ENCODE assay signal across 8 cellular contexts in genomic region chr7:30136743-30137485, GRCh38. TPM values are rescaled to one million over a fixed set of nuclear protein-coding genes. Genes with fewer than 3 reads are reported as not detected.
A peak's percentile ranks its signal among the peaks of the same experiment; 100 is the strongest.
DNase-seq lines count a peak whose midpoint lies in the region; ATAC-seq, FAIRE-seq and TF ChIP-seq lines count a peak whose summit lies in the region.
"Had no signal": no experiment of that assay in that cellular context is flagged by ENCODE, and none has a peak within 500 bp of the region (broad histone marks: within the 10 kb centered on the region; RNA-seq: fewer than 3 reads in every experiment).

No MANE protein-coding gene starts in this region.

- H3K27ac ChIP-seq in GM23338 (ENCODE audit: low read depth) (no peak overlapping the region), hepatocyte (no peak overlapping the region), skeletal muscle tissue (ENCODE audit: low read depth, low read length) (peak overlapping the region; percentile 50)

- H2AFZ ChIP-seq in GM23338 (peak overlapping the region; percentile 96; the same call in 1 of the 2 replicates), hepatocyte (peak overlapping the region; percentile 65)

- peak overlapping the region; percentile 95 for H3K4me2 ChIP-seq in GM23338
- H3K4me2 ChIP-seq in hepatocyte = peak overlapping the region; percentile 95

- H3K4me3 ChIP-seq in GM23338 (peak overlapping the region; percentile 89), hepatocyte (no peak overlapping the region), skeletal muscle tissue (ENCODE audit: low read length in 3 of 3) (peak overlapping the region in 2 of 3 donors; percentile 90)

- CTCF ChIA-PET in WTC11 (lab: Charles Lee) = interaction anchor here (1.2 kb wide), 1 partner anchor 27 kb away, joined by 3 read pairs; no protein-coding TSS in a partner anchor

- ATAC-seq in GM23338 (no peak), WTC11 (no peak), GM18867 (IDR thresholded peaks at IDR 0.05; ENCODE audit: unreplicated experiment) (no peak)

- H3K9me3 Mint-ChIP-seq in GM23338 = no peaks in the 10 kb centered on the region
- H3K9me3 Mint-ChIP-seq in WTC11 = no peaks in the 10 kb centered on the region

- H3K27ac Mint-ChIP-seq in GM23338 (no peak overlapping the region), WTC11 (no peak overlapping the region)

- H3K9me2 ChIP-seq in GM23338 (ENCODE audit: insufficient read depth) (no peaks in the 10 kb centered on the region), hepatocyte (replicated peaks; ENCODE audit: insufficient read depth) (no peaks in the 10 kb centered on the region)

- POLR2A ChIA-PET in WTC11 (lab: Charles Lee) = no interaction called here

- H3K36me3 Mint-ChIP-seq in GM23338 (ENCODE audit: low read depth) (no peaks in the 10 kb centered on the region; the same call in 2 of the 3 replicates), WTC11 (no peaks in the 10 kb centered on the region)

- no peaks in the 10 kb centered on the region for H3K9me3 ChIP-seq in hepatocyte (ENCODE audit: low read depth)
- no peaks in the 10 kb centered on the region for H3K9me3 ChIP-seq in skeletal muscle tissue (ENCODE audit: control insufficient read depth in 3 of 3, low read length in 3 of 3)

- no peak for FAIRE-seq in RCC 7860 (lab: Jason Lieb, UNC)

- H3K36me3 ChIP-seq in GM23338 (ENCODE audit: insufficient read depth) (no peaks in the 10 kb centered on the region), hepatocyte (replicated peaks; ENCODE audit: insufficient read depth, low read depth) (no peaks in the 10 kb centered on the region), skeletal muscle tissue (ENCODE audit: control insufficient read depth in 3 of 3, insufficient read depth in 3 of 3, low read length in 3 of 3) (no peaks in the 10 kb centered on the region)

- H3K27me3 Mint-ChIP-seq in GM23338 (ENCODE audit: insufficient read depth, low read depth, poor library complexity) = peaks cover 23% of the 10 kb centered on the region
- H3K27me3 Mint-ChIP-seq in WTC11 (ENCODE audit: low read depth) = peaks cover 47% of the 10 kb centered on the region

- no peaks in the 10 kb centered on the region for H3K4me1 ChIP-seq in GM23338 (ENCODE audit: insufficient read depth)
- peaks cover 4% of the 10 kb centered on the region for H3K4me1 ChIP-seq in hepatocyte (ENCODE audit: insufficient read depth)
- H3K4me1 ChIP-seq in skeletal muscle tissue (ENCODE audit: control insufficient read depth in 3 of 3, insufficient read depth in 3 of 3, low read length in 3 of 3) = peaks cover 14 to 33% (median 19%) of the 10 kb centered on the region in 3 donors

- no peak for DNase-seq in GM23338 (ENCODE audit: low spot score)
- no peak for DNase-seq in WTC11 (ENCODE audit: low spot score)
- no peak for DNase-seq in hepatocyte (ENCODE audit: low spot score)
- DNase-seq in RCC 7860 (ENCODE audit: low spot score) = no peak
- no peak for DNase-seq in epidermal melanocyte (ENCODE audit: insufficient read length, low spot score)
- DNase-seq: T-helper 9 cell had no signal

- H3K4me3 Mint-ChIP-seq in GM23338 (peak overlapping the region; percentile 92), WTC11 (peak overlapping the region; percentile 84)

- TF ChIP-seq CTCF in GM23338 (conservative IDR thresholded peaks at IDR 0.05; ENCODE audit: low read depth in 2 of 2) = no peak
- TF ChIP-seq CTCF in WTC11 (IDR thresholded peaks at IDR 0.05) = no peak
- no peak for TF ChIP-seq CTCF in hepatocyte (IDR thresholded peaks at IDR 0.05; ENCODE audit: poor library complexity)

- H3K79me2 ChIP-seq in GM23338 (replicated peaks; ENCODE audit: insufficient read depth) (0 out of 2 replicates have a peak, but pooled peaks cover 9% of the 10 kb centered on the region), hepatocyte (no peaks in the 10 kb centered on the region)

- WGBS in hepatocyte (ENCODE audit: low lambda C conversion rate, missing lambda C conversion rate) = 93% methylated on average over 7 of the region's 7 CpGs

- H3F3A ChIP-seq in GM23338 (replicated peaks; ENCODE audit: low read depth) = no peaks in the 10 kb centered on the region

- H4K20me1 ChIP-seq in GM23338 (replicated peaks; ENCODE audit: insufficient read depth) (peaks cover 9% of the 10 kb centered on the region), hepatocyte (ENCODE audit: insufficient read depth, poor library complexity, severe bottlenecking) (no peaks in the 10 kb centered on the region)

- H3K27me3 ChIP-seq in GM23338 (ENCODE audit: insufficient read depth) = peaks cover 28% of the 10 kb centered on the region
- H3K27me3 ChIP-seq in hepatocyte = no peaks in the 10 kb centered on the region
- H3K27me3 ChIP-seq in skeletal muscle tissue (ENCODE audit: control insufficient read depth in 3 of 3, insufficient read depth in 3 of 3, low read length in 3 of 3) = no peaks in the 10 kb centered on the region

- H3K4me1 Mint-ChIP-seq in GM23338 (peaks cover 8% of the 10 kb centered on the region), WTC11 (peaks cover 5% of the 10 kb centered on the region)

- peak overlapping the region; percentile 83 to 88 (median 88) for H3K9ac ChIP-seq in skeletal muscle tissue (ENCODE audit: low read depth in 1 of 3, low read length in 3 of 3)

TF ChIP-seq in GM23338, 12 proteins besides CTCF, POLR2A, EP300 and RAD21 (continues in another document):
- no peak for TF ChIP-seq ZNF114 (CRISPR knock-in tag; IDR thresholded peaks at IDR 0.05)

TF ChIP-seq in WTC11, 78 proteins besides CTCF, POLR2A, EP300 and RAD21:
- no peak for TF ChIP-seq RORB (CRISPR knock-in tag; IDR thresholded peaks at IDR 0.05)
- TF ChIP-seq GTF2I (CRISPR knock-in tag; conservative IDR thresholded peaks at IDR 0.05) = peak; percentile 64; the same call in 1 of the 2 replicates

RNA-seq across cellular contexts. Expression of gene MTURN, which starts 2.1 kb away (rescaled TPM):
- 4.7 and 8.7 TPM in 2 replicates for total RNA-seq in GM23338 (2014; rRNA removed; shearing (Covaris generic))
- polyA plus RNA-seq in GM23338 (2016; fragmentation: Nextera tagmentation; extraction: Ambion mirVana) (3.0 and 3.1 TPM in 2 replicates), hepatocyte (4.5 and 7.5 TPM in 2 replicates)
- total RNA-seq in WTC11 (2021) (5.0 to 6.4 TPM (median 5.4 TPM) in 3 replicates), hepatocyte (10.1 and 14.5 TPM in 2 replicates), skeletal muscle tissue (74.6 TPM)
